In genomic region chr7:143934526-143935340, GRCh38 we compare ENCODE assay signal across 19 cellular contexts. TPM values are rescaled to one million over a fixed set of nuclear protein-coding genes. Genes with fewer than 3 reads are reported as not detected.
DNase-seq lines count a peak whose midpoint lies in the region; ATAC-seq and TF ChIP-seq lines count a peak whose summit lies in the region.
"Had no signal": no experiment of that assay in that cellular context is flagged by ENCODE, and none has a peak within 500 bp of the region (broad histone marks: within the 10 kb centered on the region; RNA-seq: fewer than 3 reads in every experiment).

A gene with protein sequence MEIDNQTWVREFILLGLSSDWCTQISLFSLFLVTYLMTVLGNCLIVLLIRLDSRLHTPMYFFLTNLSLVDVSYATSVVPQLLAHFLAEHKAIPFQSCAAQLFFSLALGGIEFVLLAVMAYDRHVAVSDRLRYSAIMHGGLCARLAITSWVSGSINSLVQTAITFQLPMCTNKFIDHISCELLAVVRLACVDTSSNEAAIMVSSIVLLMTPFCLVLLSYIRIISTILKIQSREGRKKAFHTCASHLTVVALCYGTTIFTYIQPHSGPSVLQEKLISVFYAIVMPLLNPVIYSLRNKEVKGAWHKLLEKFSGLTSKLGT (plus strand): TSS chr7:143935233. CDS start chr7:143935233, 0 bp downstream.

- H3K4me3 Mint-ChIP-seq in chondrocyte (ENCODE audit: unreplicated experiment) (peak within 1 kb of the TSS; percentile 23), mesothelial cell of epicardium (no peak within 1 kb of the TSS)

- H3K4me1 Mint-ChIP-seq in chondrocyte (ENCODE audit: low read depth): peaks cover 37% of the 10 kb centered on the region
- peaks cover 12% of the 10 kb centered on the region for H3K4me1 Mint-ChIP-seq in mesothelial cell of epicardium

- DNase-seq in AG08395 (ENCODE audit: low spot score): peak; percentile 19
- peak; percentile 24 for DNase-seq in MG63
- DNase-seq in chondrocyte (ENCODE audit: low spot score): no peak
- no peak for DNase-seq in mesothelial cell of epicardium (ENCODE audit: low spot score in 2 of 2, unreplicated experiment in 2 of 2)
- no peak for DNase-seq in C1 segment of cervical spinal cord (lab: John Stamatoyannopoulos, UW)
- no peak for DNase-seq in T-helper 2 cell
- no peak for DNase-seq in 8988T
- DNase-seq: activated CD4-positive, alpha-beta T cell treated with anti-CD3 and anti-CD28 coated beads for 48 hours; activated CD8-positive, alpha-beta memory T cell treated with anti-CD3 and anti-CD28 coated beads, Interleukin-2, amount 50 U/mL, for 4 hours; activated effector memory CD4-positive, alpha-beta T cell treated with anti-CD3 and anti-CD28 coated beads, Interleukin-2, amount 50 U/mL, for 16 hours; left cardiac atrium; NCI-H1105; NCI-H2171; NCI-H82; right cardiac atrium; stimulated activated CD4-positive, alpha-beta T cell treated with anti-CD3 and anti-CD28 coated beads, Interleukin-2, amount 100 ng/mL, for 24 hours had no signal

- peaks cover 7% of the 10 kb centered on the region for H3K36me3 Mint-ChIP-seq in chondrocyte (ENCODE audit: low read depth)
- no peaks in the 10 kb centered on the region for H3K36me3 Mint-ChIP-seq in mesothelial cell of epicardium

- H3K9me3 ChIP-seq in MG63: 0 out of 2 replicates have a peak, but pooled peaks cover 3% of the 10 kb centered on the region

- no peaks in the 10 kb centered on the region for H3K27me3 ChIP-seq in MG63
- H3K27me3 ChIP-seq: BLaER1 had no signal

- no peaks in the 10 kb centered on the region for H3K27me3 Mint-ChIP-seq in chondrocyte (ENCODE audit: low read depth)
- H3K27me3 Mint-ChIP-seq in mesothelial cell of epicardium (ENCODE audit: low read depth): peaks cover 10% of the 10 kb centered on the region

- H3K36me3 ChIP-seq in MG63: no peaks in the 10 kb centered on the region
- H3K36me3 ChIP-seq: BLaER1 had no signal

- no peak for ATAC-seq in GM19035 (IDR thresholded peaks at IDR 0.05; ENCODE audit: unreplicated experiment)
- ATAC-seq: esophagus mucosa, right cardiac atrium had no signal

- peaks cover 6% of the 10 kb centered on the region for H3K9me3 Mint-ChIP-seq in chondrocyte (ENCODE audit: low read depth)
- peaks cover 6% of the 10 kb centered on the region for H3K9me3 Mint-ChIP-seq in mesothelial cell of epicardium

- H3K27ac Mint-ChIP-seq in chondrocyte (ENCODE audit: unreplicated experiment): peak within 1 kb of the TSS; percentile 93
- peak within 1 kb of the TSS; percentile 68 for H3K27ac Mint-ChIP-seq in mesothelial cell of epicardium

- H3K4me3 ChIP-seq in MG63: no peak within 1 kb of the TSS
- H3K4me3 ChIP-seq: BLaER1 had no signal

- TF ChIP-seq CTCF in chondrocyte (IDR thresholded peaks at IDR 0.05): no peak
- TF ChIP-seq CTCF in mesothelial cell of epicardium (IDR thresholded peaks at IDR 0.05; ENCODE audit: unreplicated experiment): no peak

RNA-seq across cellular contexts. Expression of the gene that starts here (rescaled TPM):
- total RNA-seq in MG63 (2014; rRNA removed; shearing (Covaris generic); ENCODE audit: low replicate concordance): not detected in 2 replicates
- total RNA-seq in chondrocyte (not detected in 3 replicates), mesothelial cell of epicardium (not detected in 3 replicates)
- total RNA-seq: esophagus mucosa, left cardiac atrium, right cardiac atrium had no signal

Comparison
In these comparisons a context has a peak if more than half of its experiments do, and no peak if none do; other contexts are left out.
1. Peak in DNase-seq in MG63; RNA of the gene not detected or under 1 TPM.